ENCODE assay signal across 15 cellular contexts in genomic region chr7:123751816-123752215, GRCh38. TPM values are rescaled to one million over a fixed set of nuclear protein-coding genes. Genes with fewer than 3 reads are reported as not detected.
DNase-seq lines count a peak whose midpoint lies in the region; ATAC-seq, FAIRE-seq and TF ChIP-seq lines count a peak whose summit lies in the region.
"Had no signal": no experiment of that assay in that cellular context is flagged by ENCODE, and none has a peak within 500 bp of the region (broad histone marks: within the 10 kb centered on the region; RNA-seq: fewer than 3 reads in every experiment).

No MANE protein-coding gene starts in this region.

- H3K9me3 ChIP-seq in DOHH2 (ENCODE audit: control insufficient read depth, insufficient read depth, low read length), result no peaks in the 10 kb centered on the region
- H3K9me3 ChIP-seq in K562 (replicated peaks; ENCODE audit: control insufficient read depth, insufficient read depth, low read depth, low read length), result no peaks in the 10 kb centered on the region
- no peaks in the 10 kb centered on the region for H3K9me3 ChIP-seq in keratinocyte (ENCODE audit: control insufficient read depth, low read depth, low read length)

- H3K9ac ChIP-seq in K562 (ENCODE audit: insufficient read depth in 1 of 2, low read depth in 2 of 2, low read length in 2 of 2) (peak overlapping the region in 1 of 2 experiments; percentile 94; a peak in 2 of 4 replicates), keratinocyte (ENCODE audit: control insufficient read depth, extremely low read depth, insufficient read depth, low read length) (no peak overlapping the region)

- H3K9me2 ChIP-seq in DOHH2 (replicated peaks; ENCODE audit: control insufficient read depth, low read length), result no peaks in the 10 kb centered on the region

- POLR2A ChIA-PET in K562 (lab: Yijun Ruan, JAX), result interaction anchor here (1.4 kb wide), 1 partner anchor 9 kb away, joined by 3 read pairs; no protein-coding TSS in a partner anchor

- H3K36me3 ChIP-seq in DOHH2 (ENCODE audit: control insufficient read depth, low read length) (peaks cover 24% of the 10 kb centered on the region), K562 (ENCODE audit: control insufficient read depth, insufficient read depth, low read length) (peaks cover 9% of the 10 kb centered on the region; the same call in 2 of the 3 replicates), keratinocyte (ENCODE audit: control insufficient read depth in 2 of 2, extremely low read depth in 1 of 2, insufficient read depth in 2 of 2, low read length in 2 of 2) (no peaks in the 10 kb centered on the region)

- in situ Hi-C loops in K562 (cut with MboI), result no loop called here

- peak overlapping the region; percentile 27 for H3K4me3 ChIP-seq in DOHH2 (ENCODE audit: low read length)
- peak overlapping the region; percentile 77; the same call in 1 of the 2 replicates for H3K4me3 ChIP-seq in K562
- no peak overlapping the region for H3K4me3 ChIP-seq in keratinocyte (ENCODE audit: control insufficient read depth in 2 of 3, extremely low read depth in 1 of 3, insufficient read depth in 2 of 3, low read depth in 1 of 3, low read length in 3 of 3)

- TF ChIP-seq RAD21 in K562 (CRISPR knock-in tag; conservative IDR thresholded peaks at IDR 0.05 in 1 of 2, IDR thresholded peaks at IDR 0.05 in 1 of 2), result no peak

- dilution Hi-C loops in keratinocyte (cut with MboI; ENCODE audit: extremely low pct_ligation_motif_present, low sequenced_read_pairs), result no loop called here

- CTCF ChIA-PET in K562 (lab: Yijun Ruan, JAX; ENCODE audit: low intra/inter-chr PET ratio), result no interaction called here

- no peaks in the 10 kb centered on the region for H3K9me1 ChIP-seq in K562 (ENCODE audit: control insufficient read depth, insufficient read depth, low read length)
- H3K9me1 ChIP-seq in keratinocyte (ENCODE audit: control insufficient read depth, extremely low read depth, insufficient read depth, low read length), result no peaks in the 10 kb centered on the region

- no peak for ATAC-seq in K562
- ATAC-seq in GM19452 (IDR thresholded peaks at IDR 0.05; ENCODE audit: unreplicated experiment), result no peak
- ATAC-seq: left lobe of liver had no signal

- DNase-seq in NCI-H69 (lab: John Stamatoyannopoulos, UW) (peak; percentile 32), K562 (ENCODE audit: extremely low read depth in 1 of 4, low spot score in 3 of 4) (no peak), keratinocyte (ENCODE audit: low read depth, low spot score) (no peak), iPS-NIHi11 (ENCODE audit: low spot score) (no peak), RPMI8226 (no peak)
- no peak for DNase-seq in activated CD8-positive, alpha-beta memory T cell treated with anti-CD3 and anti-CD28 coated beads, Interleukin-2, amount 50 U/mL, for 4 hours
- DNase-seq: activated CD4-positive, CD25-positive, alpha-beta regulatory T cell; activated T-cell treated with anti-CD3 and anti-CD28 coated beads for 4 hours; glutamatergic neuron; MV-4-11; stimulated activated CD4-positive, alpha-beta T cell treated with anti-CD3 and anti-CD28 coated beads, Interleukin-4, amount 100 ng/mL, for 1 hour; trophoblast cell had no signal

- no peak for FAIRE-seq in K562 (lab: Jason Lieb, UNC)
- no peak for FAIRE-seq in keratinocyte (lab: Jason Lieb, UNC)

- H3K4me2 ChIP-seq in DOHH2 (ENCODE audit: low read length), result peak overlapping the region; percentile 87
- peak overlapping the region; percentile 29 for H3K4me2 ChIP-seq in K562 (ENCODE audit: insufficient read depth, low read length)
- H3K4me2 ChIP-seq in keratinocyte (ENCODE audit: control insufficient read depth, extremely low read depth, insufficient read depth, low read depth, low read length), result peak overlapping the region; percentile 96

- H3F3A ChIP-seq in DOHH2 (ENCODE audit: control insufficient read depth, insufficient read depth), result peaks cover 7% of the 10 kb centered on the region; the same call in 1 of the 2 replicates

- intact Hi-C loops in K562 (cut with micrococcal nuclease), result no loop called here

- TF ChIP-seq POLR2A in K562 (conservative IDR thresholded peaks at IDR 0.05), result no peak

- H3K79me2 ChIP-seq in DOHH2 (ENCODE audit: control insufficient read depth, low read length), result peaks cover 47% of the 10 kb centered on the region
- H3K79me2 ChIP-seq in K562 (ENCODE audit: control insufficient read depth, insufficient read depth, low read length), result peaks cover 58% of the 10 kb centered on the region
- H3K79me2 ChIP-seq in keratinocyte (ENCODE audit: control insufficient read depth, insufficient read depth, low read length), result peaks cover 29% of the 10 kb centered on the region

- H2AFZ ChIP-seq in K562 (ENCODE audit: low read depth, low read length), result peak overlapping the region; percentile 0; the same call in 1 of the 2 replicates
- H2AFZ ChIP-seq in keratinocyte (ENCODE audit: control insufficient read depth, low read length), result no peak overlapping the region

- no peak for TF ChIP-seq CTCF in DOHH2 (IDR thresholded peaks at IDR 0.05; ENCODE audit: low read depth, low read length, poor library complexity, severe bottlenecking)
- no peak for TF ChIP-seq CTCF in K562 (IDR thresholded peaks at IDR 0.05 in 2 of 3, conservative IDR thresholded peaks at IDR 0.05 in 1 of 3; ENCODE audit: insufficient read depth in 2 of 3, low read depth in 1 of 3, low read length in 3 of 3)
- TF ChIP-seq CTCF in keratinocyte (optimal IDR thresholded peaks at IDR 0.05 in 1 of 3, IDR thresholded peaks at IDR 0.05 in 1 of 3, conservative IDR thresholded peaks at IDR 0.05 in 1 of 3; ENCODE audit: extremely low read depth in 1 of 3, insufficient read depth in 2 of 3, low read length in 3 of 3), result no peak

- H3K4me1 ChIP-seq in DOHH2 (ENCODE audit: control insufficient read depth, low read length) (peaks cover 33% of the 10 kb centered on the region), K562 (replicated peaks in 1 of 2; ENCODE audit: control insufficient read depth in 2 of 2, insufficient read depth in 2 of 2, low read length in 2 of 2) (peaks cover 5 to 8% of the 10 kb centered on the region in 2 experiments; a peak in 4 of 5 replicates), keratinocyte (ENCODE audit: control insufficient read depth, extremely low read depth, insufficient read depth, low read length) (peaks cover 37% of the 10 kb centered on the region)

- H4K20me1 ChIP-seq in DOHH2 (ENCODE audit: control insufficient read depth, insufficient read depth, low read depth, low read length) (peaks cover 13% of the 10 kb centered on the region), K562 (replicated peaks; ENCODE audit: control insufficient read depth, insufficient read depth, low read length) (peaks cover 14% of the 10 kb centered on the region), keratinocyte (ENCODE audit: control insufficient read depth, extremely low read depth, insufficient read depth, low read length) (no peaks in the 10 kb centered on the region)

- H3K27me3 ChIP-seq in DOHH2 (ENCODE audit: control insufficient read depth, low read length), result no peaks in the 10 kb centered on the region
- no peaks in the 10 kb centered on the region for H3K27me3 ChIP-seq in K562 (ENCODE audit: control insufficient read depth in 2 of 2, insufficient read depth in 2 of 2, low read length in 2 of 2)
- no peaks in the 10 kb centered on the region for H3K27me3 ChIP-seq in keratinocyte (ENCODE audit: control insufficient read depth, extremely low read depth, insufficient read depth, low read length)

- no peak for TF ChIP-seq EP300 in K562 (IDR thresholded peaks at IDR 0.05; ENCODE audit: low read length)

- WGBS in K562 (ENCODE audit: insufficient coverage, low coverage, missing lambda C conversion rate), result 9% methylated on average over 1 of the region's 1 CpG

- no TSS peak for BruUV-seq in K562 (replicated peaks; lab: Mats Ljungman, UMichigan)

- H3K27ac ChIP-seq in DOHH2 (ENCODE audit: low read depth, low read length) (no peak overlapping the region), K562 (ENCODE audit: extremely low read depth, low read depth, low read length) (no peak overlapping the region; the same call in 2 of the 3 replicates), keratinocyte (ENCODE audit: control insufficient read depth, insufficient read depth, low read length) (no peak overlapping the region)

TF ChIP-seq in K562, 482 proteins besides CTCF, POLR2A, EP300 and RAD21 (continues in another document):
- 0 out of 2 replicates have a peak, but pooled peaks have one; percentile 5 for TF ChIP-seq SMARCE1 (IDR thresholded peaks at IDR 0.05)
- TF ChIP-seq FOXJ2 (tag; IDR thresholded peaks at IDR 0.05), result 0 out of 2 replicates have a peak, but pooled peaks have one; percentile 10
- TF ChIP-seq NFE2 (IDR thresholded peaks at IDR 0.05; ENCODE audit: low read depth), result peak; percentile 12; the same call in 1 of the 2 replicates

RNA-seq across cellular contexts. Expression of gene WASL, which starts 3.0 kb away (rescaled TPM):
- total RNA-seq in K562 (2011; cell fraction: chromatin; rRNA removed; ENCODE audit: low replicate concordance), result 10.9 and 28.5 TPM in 2 replicates
- total RNA-seq in K562 (2011; cell fraction: nucleolus; rRNA removed), result 10.0 and 12.2 TPM in 2 replicates
- total RNA-seq in K562 (2011; cell fraction: nucleoplasm; rRNA removed), result 19.1 and 41.4 TPM in 2 replicates
- 4.1 and 5.9 TPM in 2 replicates for total RNA-seq in K562 (2014; rRNA removed)
- total RNA-seq in K562 (2014; rRNA removed; fragmentation: Illumina TruSeq; extraction: Trizol), result 9.6 and 9.9 TPM in 2 replicates
- 8.5 and 8.7 TPM in 2 replicates for total RNA-seq in K562 (2015; rRNA removed; fragmentation: Illumina TruSeq; extraction: Trizol)
- total RNA-seq in K562 (2021), result 12.9 and 13.9 TPM in 2 replicates
- polyA plus RNA-seq in K562 (2011; rRNA removed), result 5.6 and 8.3 TPM in 2 replicates
- 2.0 and 2.8 TPM in 2 replicates for polyA plus RNA-seq in K562 (2011; cell fraction: cytosol; rRNA removed)
- 10.4 and 11.6 TPM in 2 replicates for polyA plus RNA-seq in K562 (2011; cell fraction: nucleus; rRNA removed)
- 8.4 and 12.5 TPM in 2 replicates for polyA plus RNA-seq in K562 (2012)
- 10.2 and 10.9 TPM in 2 replicates for polyA plus RNA-seq in K562 (2014; fragmentation: Illumina TruSeq; extraction: Trizol)
- 1 to 10 TPM; 3.2 to 4.4 TPM for polyA plus RNA-seq in K562 (2014; fragmentation: Nextera tagmentation; extraction: Ambion mirVana)
- 6.6 and 8.1 TPM in 2 replicates for polyA plus RNA-seq in K562 (2014; rRNA removed)
- polyA minus RNA-seq in K562 (2011; rRNA and poly(A)+ RNA removed), result 7.6 and 9.3 TPM in 2 replicates
- 4.5 and 6.2 TPM in 2 replicates for polyA minus RNA-seq in K562 (2011; cell fraction: cytosol; rRNA and poly(A)+ RNA removed)
- polyA minus RNA-seq in K562 (2011; cell fraction: nucleus; rRNA and poly(A)+ RNA removed), result 29.4 and 36.2 TPM in 2 replicates
- polyA plus RNA-seq in keratinocyte, result 9.5 to 17.5 TPM (median 15.9 TPM) in 3 replicates
- polyA plus RNA-seq in keratinocyte (2011; ENCODE audit: low read depth), result 25.5 TPM
- 14.2 and 23.6 TPM in 2 replicates for polyA plus RNA-seq in keratinocyte (2011; cell fraction: cytosol; rRNA removed)
- 12.6 and 15.4 TPM in 2 replicates for polyA plus RNA-seq in keratinocyte (2011; cell fraction: nucleus; rRNA removed)
- 22.6 and 35.5 TPM in 2 replicates for polyA plus RNA-seq in keratinocyte (2012; ENCODE audit: low replicate concordance)
- 6.2 to 11.4 TPM (median 6.9 TPM) in 3 replicates for polyA minus RNA-seq in keratinocyte
- 9.4 TPM for polyA minus RNA-seq in keratinocyte (2011; cell fraction: cytosol; rRNA and poly(A)+ RNA removed)
- 10.4 and 19.6 TPM in 2 replicates for polyA minus RNA-seq in keratinocyte (2011; cell fraction: nucleus; rRNA and poly(A)+ RNA removed)

Comparison
In these comparisons a context has a peak if more than half of its experiments do, and no peak if none do; other contexts are left out.
1. H3K4me2 ChIP-seq: peak in every context shown above with its lines; median percentile 96 in keratinocyte; 87 in DOHH2; 29 in K562.
2. H3K4me3 ChIP-seq: peak in DOHH2 (single experiment) and K562 (single experiment); none in keratinocyte (0 of 3).